Comparison of ENCODE assay signal across 13 cellular contexts in genomic region chr6:13357551-13358075, GRCh38. TPM values are rescaled to one million over a fixed set of nuclear protein-coding genes. Genes with fewer than 3 reads are reported as not detected.
DNase-seq lines count a peak whose midpoint lies in the region; ATAC-seq and FAIRE-seq lines count a peak whose summit lies in the region.
"Had no signal": no experiment of that assay in that cellular context is flagged by ENCODE, and none has a peak within 500 bp of the region (broad histone marks: within the 10 kb centered on the region; RNA-seq: fewer than 3 reads in every experiment).

No MANE protein-coding gene starts in this region.

- DNase-seq in stimulated activated naive CD8-positive, alpha-beta T cell treated with anti-CD3 and anti-CD28 coated beads, Interleukin-15, Interleukin-2, amounts not matched to agents 100 U/mL and 50 U/mL, for 24 hours = no peak
- DNase-seq in immature natural killer cell = no peak
- peak; percentile 47 for DNase-seq in urothelium cell line (ENCODE audit: low spot score)
- no peak for DNase-seq in iPS-NIHi7 (ENCODE audit: extremely low spot score)
- DNase-seq in middle frontal gyrus (ENCODE audit: extremely low spot score, low spot score) = no peak
- DNase-seq: Calu3; RPMI8226; stimulated activated naive CD4-positive, alpha-beta T cell treated with Interleukin-2 at 50 U/mL for 16 hours had no signal

- no peaks in the 10 kb centered on the region for H3K9me3 Mint-ChIP-seq in stimulated activated naive CD8-positive, alpha-beta T cell treated with anti-CD3 and anti-CD28 coated beads, Interleukin-15, Interleukin-2, amounts not matched to agents 100 ng/mL and 50 ng/mL, for 24 hours
- no peaks in the 10 kb centered on the region for H3K9me3 Mint-ChIP-seq in activated naive CD8-positive, alpha-beta T cell (ENCODE audit: low read depth)
- H3K9me3 Mint-ChIP-seq in immature natural killer cell = no peaks in the 10 kb centered on the region
- H3K9me3 Mint-ChIP-seq: activated T-helper 17 cell treated with anti-CD3 and anti-CD28 coated beads, Interleukin-2, amount 50 U/mL, for 72 hours had no signal

- no peaks in the 10 kb centered on the region for H3K27me3 Mint-ChIP-seq in stimulated activated naive CD8-positive, alpha-beta T cell treated with anti-CD3 and anti-CD28 coated beads, Interleukin-15, Interleukin-2, amounts not matched to agents 100 ng/mL and 50 ng/mL, for 24 hours
- H3K27me3 Mint-ChIP-seq in activated naive CD8-positive, alpha-beta T cell = no peaks in the 10 kb centered on the region
- H3K27me3 Mint-ChIP-seq in immature natural killer cell (ENCODE audit: low read depth in 3 of 3) = peaks cover 2 to 12% (median 3%) of the 10 kb centered on the region in 3 donors
- H3K27me3 Mint-ChIP-seq: activated T-helper 17 cell treated with anti-CD3 and anti-CD28 coated beads, Interleukin-2, amount 50 U/mL, for 72 hours had no signal

- no peak for ATAC-seq in stimulated activated naive CD8-positive, alpha-beta T cell treated with anti-CD3 and anti-CD28 coated beads, Interleukin-15, Interleukin-2, amounts not matched to agents 100 U/mL and 50 U/mL, for 24 hours
- no peak for ATAC-seq in GM21717 (IDR thresholded peaks at IDR 0.05; ENCODE audit: unreplicated experiment)
- ATAC-seq: activated T-helper 17 cell treated with anti-CD3 and anti-CD28 coated beads, Interleukin-2, amount 50 U/mL, for 72 hours; gastroesophageal sphincter had no signal

- H3K27ac Mint-ChIP-seq in stimulated activated naive CD8-positive, alpha-beta T cell treated with anti-CD3 and anti-CD28 coated beads, Interleukin-15, Interleukin-2, amounts not matched to agents 100 ng/mL and 50 ng/mL, for 24 hours = peak overlapping the region; percentile 32
- H3K27ac Mint-ChIP-seq in activated naive CD8-positive, alpha-beta T cell = peak overlapping the region; percentile 81
- peak overlapping the region; percentile 83 to 91 (median 90) for H3K27ac Mint-ChIP-seq in immature natural killer cell

- no peaks in the 10 kb centered on the region for H3K36me3 Mint-ChIP-seq in stimulated activated naive CD8-positive, alpha-beta T cell treated with anti-CD3 and anti-CD28 coated beads, Interleukin-15, Interleukin-2, amounts not matched to agents 100 ng/mL and 50 ng/mL, for 24 hours (ENCODE audit: low read depth)
- peaks cover 3% of the 10 kb centered on the region for H3K36me3 Mint-ChIP-seq in activated naive CD8-positive, alpha-beta T cell
- peaks cover 0 to 13% (median 3%) of the 10 kb centered on the region in 3 donors for H3K36me3 Mint-ChIP-seq in immature natural killer cell

- peak overlapping the region; percentile 5 for H3K4me3 Mint-ChIP-seq in stimulated activated naive CD8-positive, alpha-beta T cell treated with anti-CD3 and anti-CD28 coated beads, Interleukin-15, Interleukin-2, amounts not matched to agents 100 ng/mL and 50 ng/mL, for 24 hours
- H3K4me3 Mint-ChIP-seq in activated naive CD8-positive, alpha-beta T cell = peak overlapping the region; percentile 27
- peak overlapping the region; percentile 37 to 85 (median 73) for H3K4me3 Mint-ChIP-seq in immature natural killer cell

- FAIRE-seq in urothelium cell line (lab: Jason Lieb, UNC) = no peak

- peaks cover 57% of the 10 kb centered on the region for H3K4me1 Mint-ChIP-seq in stimulated activated naive CD8-positive, alpha-beta T cell treated with anti-CD3 and anti-CD28 coated beads, Interleukin-15, Interleukin-2, amounts not matched to agents 100 ng/mL and 50 ng/mL, for 24 hours (ENCODE audit: low read depth)
- peaks cover 49% of the 10 kb centered on the region for H3K4me1 Mint-ChIP-seq in activated naive CD8-positive, alpha-beta T cell (ENCODE audit: low read depth)
- H3K4me1 Mint-ChIP-seq in immature natural killer cell = peaks cover 66 to 84% of the 10 kb centered on the region in 2 donors

RNA-seq across cellular contexts. Expression of gene TBC1D7, which starts 29.3 kb away (rescaled TPM):
- polyA plus RNA-seq in immature natural killer cell = 10 to 100 TPM; 19.0 to 40.3 (median 23.5) TPM

Comparison
In these comparisons a context has a peak if more than half of its experiments do, and no peak if none do; other contexts are left out.
1. H3K27ac Mint-ChIP-seq: peak in every context shown above with its lines; median percentile 90 in immature natural killer cell; 81 in activated naive CD8-positive, alpha-beta T cell; 32 in stimulated activated naive CD8-positive, alpha-beta T cell treated with anti-CD3 and anti-CD28 coated beads, Interleukin-15, Interleukin-2, amounts not matched to agents 100 ng/mL and 50 ng/mL, for 24 hours.
2. H3K4me3 Mint-ChIP-seq: peak in every context shown above with its lines; median percentile 73 in immature natural killer cell; 27 in activated naive CD8-positive, alpha-beta T cell; 5 in stimulated activated naive CD8-positive, alpha-beta T cell treated with anti-CD3 and anti-CD28 coated beads, Interleukin-15, Interleukin-2, amounts not matched to agents 100 ng/mL and 50 ng/mL, for 24 hours.